In the genomic region with DNA sequence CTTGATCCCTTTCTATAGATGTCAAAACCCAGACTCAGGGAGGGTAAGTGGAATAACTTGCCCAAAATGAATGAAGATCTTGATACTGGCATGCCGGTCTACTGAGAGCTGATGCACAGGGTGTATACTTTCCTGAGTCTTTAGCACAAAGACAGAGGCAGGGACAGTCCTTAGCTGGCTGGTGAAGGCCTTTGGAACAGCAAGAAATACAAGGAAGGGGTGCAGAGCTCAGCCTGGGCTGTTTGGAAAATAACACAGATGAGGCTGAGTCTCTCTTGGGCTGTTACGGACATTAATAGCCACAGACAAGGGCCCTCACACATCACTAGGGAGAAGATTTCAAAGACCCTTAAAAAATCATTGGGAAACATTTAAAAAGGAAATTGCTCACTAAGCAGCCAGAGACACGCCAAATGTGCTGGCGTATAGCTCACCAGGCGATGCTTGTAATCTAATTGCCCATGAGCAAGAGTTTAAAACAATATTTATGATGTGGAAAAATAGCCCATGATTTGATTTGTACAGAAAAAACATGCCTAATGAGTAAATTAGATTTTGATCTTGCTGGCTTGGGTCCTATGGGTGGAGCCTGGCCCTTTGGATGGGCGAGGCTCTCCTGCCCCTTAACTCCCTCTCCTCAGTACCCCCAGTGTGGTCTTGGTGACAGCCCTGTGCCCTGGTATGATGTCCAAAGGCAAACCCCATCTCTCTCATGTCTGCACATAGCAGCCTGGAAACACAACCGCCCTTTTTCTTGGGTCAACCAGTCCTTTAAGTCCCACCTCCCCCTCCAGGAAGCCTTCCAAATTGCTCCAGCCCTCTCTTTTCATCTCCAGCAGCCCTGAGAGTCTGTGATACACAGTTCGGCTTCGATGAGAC, we compare ENCODE assay signal across 19 cellular contexts.
"Had no signal": no experiment of that assay in that cellular context is flagged by ENCODE, and none has a peak within 500 bp of the region (broad histone marks: within the 10 kb centered on the region; RNA-seq: fewer than 3 reads in every experiment).

No MANE protein-coding gene starts in this region.

- H3K36me3 ChIP-seq: breast epithelium had no signal

- H3K27me3 ChIP-seq: breast epithelium had no signal

- H3K4me1 ChIP-seq: breast epithelium had no signal

- ATAC-seq: activated CD4-positive, CD25-positive, alpha-beta regulatory T cell treated with anti-CD3 and anti-CD28 coated beads, Interleukin-2, amount 50 U/mL, for 24 hours; activated CD8-positive, alpha-beta T cell treated with anti-CD3 and anti-CD28 coated beads for 36 hours had no signal

- H3K4me3 ChIP-seq: breast epithelium, SK-N-MC had no signal

- DNase-seq: activated CD4-positive, alpha-beta T cell treated with anti-CD3 and anti-CD28 coated beads for 4 hours; activated CD8-positive, alpha-beta T cell treated with anti-CD3 and anti-CD28 coated beads for 36 hours; activated effector memory CD4-positive, alpha-beta T cell treated with Interleukin-2 at 50 U/mL for 16 hours; activated naive CD4-positive, alpha-beta T cell; activated T-cell treated with anti-CD3 and anti-CD28 coated beads, Interleukin-2, amount 50 U/mL, for 24 hours; aorta; caudate nucleus; Karpas-422; NCI-H1105 treated with DMSO at 0.1 percent for 48 hours; NCI-H1436 treated with DMSO at 0.1 percent for 48 hours; NCI-H187; NCI-H2081 treated with DMSO at 0.1 percent for 48 hours; NCI-H446; NCI-H524; NCI-H748 treated with DMSO at 0.1 percent for 48 hours; SIG-M5 had no signal

- H3K27ac ChIP-seq: breast epithelium, SK-N-MC had no signal

- H3K9me3 ChIP-seq: breast epithelium had no signal
